8 cellular contexts compared by ENCODE assay signal in genomic region chr2:200578778-200579177, GRCh38. TPM values are rescaled to one million over a fixed set of nuclear protein-coding genes. Genes with fewer than 3 reads are reported as not detected.
DNase-seq lines count a peak whose midpoint lies in the region; TF ChIP-seq lines count a peak whose summit lies in the region.

No MANE protein-coding gene starts in this region.

- H3K4me1 Mint-ChIP-seq in brain = no peaks in the 10 kb centered on the region

- no peak overlapping the region for H3K4me3 Mint-ChIP-seq in brain

- TF ChIP-seq CTCF in GM06990 (IDR thresholded peaks at IDR 0.05; ENCODE audit: insufficient read depth, low read length, poor library complexity, severe bottlenecking) (peak; percentile 52), brain (conservative IDR thresholded peaks at IDR 0.05) (peak; percentile 13 to 19), neural cell (IDR thresholded peaks at IDR 0.05; ENCODE audit: poor library complexity, severe bottlenecking) (peak; percentile 36)

- no peak overlapping the region for H3K27ac ChIP-seq in neural cell (ENCODE audit: low read length)

- H3K9me3 Mint-ChIP-seq in brain = no peaks in the 10 kb centered on the region

- H3K79me2 ChIP-seq in neural cell (replicated peaks; ENCODE audit: insufficient read depth, low read length) = no peaks in the 10 kb centered on the region

- TF ChIP-seq RAD21 in neural cell (conservative IDR thresholded peaks at IDR 0.05) = peak; percentile 26

- no peak overlapping the region for H2AFZ ChIP-seq in neural cell (ENCODE audit: low read depth, low read length)

- H3K4me3 ChIP-seq in GM06990 (replicated peaks; ENCODE audit: low read depth, low read length) (no peak overlapping the region), neural cell (ENCODE audit: low read length) (no peak overlapping the region)

- no peak for DNase-seq in GM06990 (ENCODE audit: extremely low read depth, insufficient read length)
- peak; percentile 66 to 80 for DNase-seq in Kasumi-1 (lab: John Stamatoyannopoulos, UW)
- no peak for DNase-seq in stimulated activated naive CD4-positive, alpha-beta T cell treated with Interleukin-2 at 50 U/mL for 16 hours (lab: John Stamatoyannopoulos, UW)
- no peak for DNase-seq in activated CD4-positive, alpha-beta T cell treated with anti-CD3 and anti-CD28 coated beads, Interleukin-2, amount 50 U/mL, for 4 hours
- no peak for DNase-seq in stimulated activated CD4-positive, alpha-beta T cell treated with anti-CD3 and anti-CD28 coated beads, Interleukin-2, amount 100 ng/mL, for 24 hours
- DNase-seq in middle frontal gyrus (ENCODE audit: extremely low spot score, low spot score) = no peak

- H3K9ac ChIP-seq in neural cell (ENCODE audit: low read length) = no peak overlapping the region

- no peaks in the 10 kb centered on the region for H4K20me1 ChIP-seq in neural cell (ENCODE audit: insufficient read depth)

- no peak overlapping the region for H3K27ac Mint-ChIP-seq in brain

- H3K9me2 ChIP-seq in neural cell (ENCODE audit: insufficient read depth, low read length) = no peaks in the 10 kb centered on the region

- H3K9me3 ChIP-seq in neural cell (ENCODE audit: low read length) = no peaks in the 10 kb centered on the region

- no peak overlapping the region for H3K4me2 ChIP-seq in neural cell (ENCODE audit: low read length)

- no peaks in the 10 kb centered on the region for H3K27me3 ChIP-seq in GM06990 (replicated peaks; ENCODE audit: control insufficient read depth, insufficient read depth, low read length)
- no peaks in the 10 kb centered on the region for H3K27me3 ChIP-seq in neural cell (ENCODE audit: insufficient read depth, low read depth, low read length)

- peaks cover 24% of the 10 kb centered on the region for H3K36me3 Mint-ChIP-seq in brain

- H3K27me3 Mint-ChIP-seq in brain = no peaks in the 10 kb centered on the region

- H3F3A ChIP-seq in neural cell (ENCODE audit: insufficient read depth, low read length, poor library complexity, severe bottlenecking) = no peaks in the 10 kb centered on the region

- TF ChIP-seq EP300 in neural cell (conservative IDR thresholded peaks at IDR 0.05; ENCODE audit: poor library complexity, severe bottlenecking) = no peak

- no peaks in the 10 kb centered on the region for H3K36me3 ChIP-seq in GM06990 (ENCODE audit: control insufficient read depth, insufficient read depth, low read length)
- no peaks in the 10 kb centered on the region for H3K36me3 ChIP-seq in neural cell (ENCODE audit: insufficient read depth, low read length)

TF ChIP-seq in neural cell, 6 proteins besides CTCF, POLR2A, EP300 and RAD21:
- TF ChIP-seq TAF1 (IDR thresholded peaks at IDR 0.05; ENCODE audit: low read depth) (no peak), MXI1 (conservative IDR thresholded peaks at IDR 0.05; ENCODE audit: poor library complexity, severe bottlenecking) (no peak), REST (IDR thresholded peaks at IDR 0.05; ENCODE audit: borderline replicate concordance) (no peak), SMC3 (conservative IDR thresholded peaks at IDR 0.05; ENCODE audit: poor library complexity) (no peak), POLR2AphosphoS5 (IDR thresholded peaks at IDR 0.05) (no peak), EZH2 (IDR thresholded peaks at IDR 0.05; ENCODE audit: borderline replicate concordance, insufficient read depth, low read length, poor library complexity, severe bottlenecking) (no peak)

RNA-seq across cellular contexts. Expression of gene AOX1, which starts 7.0 kb away (rescaled TPM):
- polyA plus RNA-seq in brain (ENCODE audit: insufficient read depth, low read depth, low replicate concordance) (0.44 TPM), neural cell (not detected in 2 replicates)
- not detected in 2 replicates for polyA minus RNA-seq in neural cell

RNA-seq across cellular contexts. Expression of gene SGO2, which starts 52.8 kb away (rescaled TPM):
- polyA plus RNA-seq in brain (ENCODE audit: insufficient read depth, low read depth, low replicate concordance) = 1.1 TPM
- polyA plus RNA-seq in neural cell = 0.73 and 1.4 TPM in 2 replicates
- polyA minus RNA-seq in neural cell = 1.9 and 4.4 TPM in 2 replicates

Comparison
In these comparisons a context has a peak if more than half of its experiments do, and no peak if none do; other contexts are left out.
1. DNase-seq: peak in Kasumi-1 (2 of 2); none in GM06990 (single experiment), stimulated activated naive CD4-positive, alpha-beta T cell treated with Interleukin-2 at 50 U/mL for 16 hours (single experiment), activated CD4-positive, alpha-beta T cell treated with anti-CD3 and anti-CD28 coated beads, Interleukin-2, amount 50 U/mL, for 4 hours (0 of 2), stimulated activated CD4-positive, alpha-beta T cell treated with anti-CD3 and anti-CD28 coated beads, Interleukin-2, amount 100 ng/mL, for 24 hours (0 of 2) and middle frontal gyrus (single experiment).
2. Peak in every context shown above with its lines, with median percentiles within 50 percentile points of each other: CTCF ChIP-seq.